In genomic region chr14:77315115-77315944, GRCh38 we compare ENCODE assay signal across 11 cellular contexts. TPM values are rescaled to one million over a fixed set of nuclear protein-coding genes. Genes with fewer than 3 reads are reported as not detected.
DNase-seq lines count a peak whose midpoint lies in the region; FAIRE-seq and TF ChIP-seq lines count a peak whose summit lies in the region.
"Had no signal": no experiment of that assay in that cellular context is flagged by ENCODE, and none has a peak within 500 bp of the region (broad histone marks: within the 10 kb centered on the region; RNA-seq: fewer than 3 reads in every experiment).

No MANE protein-coding gene starts in this region.

- H3F3A ChIP-seq in Loucy (ENCODE audit: low read depth), result no peaks in the 10 kb centered on the region

- H3K9me3 ChIP-seq in Loucy (ENCODE audit: insufficient read depth, low read depth, low read length) (no peaks in the 10 kb centered on the region), mesodermal cell (ENCODE audit: control insufficient read depth, low read length) (no peaks in the 10 kb centered on the region)

- H3K27me3 ChIP-seq in Loucy (ENCODE audit: insufficient read depth, low read length, poor library complexity, severe bottlenecking), result no peaks in the 10 kb centered on the region

- peaks cover 22% of the 10 kb centered on the region for H3K4me1 ChIP-seq in Loucy (ENCODE audit: insufficient read depth, low read length, poor library complexity, severe bottlenecking)
- H3K4me1 ChIP-seq in mesodermal cell (ENCODE audit: control insufficient read depth, insufficient read depth, low read length, poor library complexity, severe bottlenecking), result peaks cover 35% of the 10 kb centered on the region

- H3K4me3 ChIP-seq in Loucy (ENCODE audit: low read length, poor library complexity, severe bottlenecking) (no peak overlapping the region), mesodermal cell (ENCODE audit: extremely low read depth, insufficient read depth, low read length, poor library complexity, severe bottlenecking) (no peak overlapping the region)

- H2AFZ ChIP-seq in Loucy (ENCODE audit: low read length), result no peak overlapping the region

- peak overlapping the region in 2 of 5 experiments; percentile 42 to 52 for H3K4me3 Mint-ChIP-seq in brain
- H3K4me3 Mint-ChIP-seq: activated T-helper 1 cell treated with anti-CD3 and anti-CD28 coated beads, Interleukin-12 subunit alpha, Interleukin-12 subunit beta, Interleukin-2, Interleukin-4 antibody, amounts not matched to agents 30 ng/mL and 10 ng/mL and 1 ng/mL, durations not matched to agents 14 hours and 24 hours and 36 hours had no signal

- TF ChIP-seq CTCF in Loucy (conservative IDR thresholded peaks at IDR 0.05; ENCODE audit: low read length) (no peak), brain (conservative IDR thresholded peaks at IDR 0.05) (no peak)

- H3K36me3 Mint-ChIP-seq in brain, result peaks cover 14% of the 10 kb centered on the region

- H3K4me2 ChIP-seq in Loucy (ENCODE audit: low read depth, low read length, poor library complexity, severe bottlenecking), result no peak overlapping the region

- peak overlapping the region; percentile 31 for H3K9ac ChIP-seq in Loucy (ENCODE audit: low read depth, low read length, poor library complexity, severe bottlenecking)

- WGBS in mesodermal cell (ENCODE audit: insufficient coverage in 2 of 2), 2 experiments, result 76 to 77% methylated on average over 11 to 16 of the region's 17 CpGs

- H3K27me3 Mint-ChIP-seq in brain, result no peaks in the 10 kb centered on the region

- no peak for FAIRE-seq in GM19239 (lab: Jason Lieb, UNC)

- peaks cover 89% of the 10 kb centered on the region for H3K4me1 Mint-ChIP-seq in brain

- H4K20me1 ChIP-seq in Loucy (ENCODE audit: insufficient read depth, low read length, poor library complexity, severe bottlenecking), result peaks cover under 1% of the 10 kb centered on the region

- H3K9me3 Mint-ChIP-seq in brain, result no peaks in the 10 kb centered on the region
- H3K9me3 Mint-ChIP-seq: activated T-helper 1 cell treated with anti-CD3 and anti-CD28 coated beads, Interleukin-12 subunit alpha, Interleukin-12 subunit beta, Interleukin-2, Interleukin-4 antibody, amounts not matched to agents 30 ng/mL and 10 ng/mL and 1 ng/mL, durations not matched to agents 14 hours and 24 hours and 36 hours had no signal

- peaks cover 4% of the 10 kb centered on the region; the same call in 1 of the 2 replicates for H3K79me2 ChIP-seq in Loucy (ENCODE audit: insufficient read depth, low read length)

- H3K27ac Mint-ChIP-seq in brain, result peak overlapping the region; percentile 47 to 97 (median 90)
- H3K27ac Mint-ChIP-seq: activated T-helper 1 cell treated with anti-CD3 and anti-CD28 coated beads, Interleukin-12 subunit alpha, Interleukin-12 subunit beta, Interleukin-2, Interleukin-4 antibody, amounts not matched to agents 30 ng/mL and 10 ng/mL and 1 ng/mL, durations not matched to agents 14 hours and 24 hours and 36 hours had no signal

- H3K36me3 ChIP-seq in Loucy (ENCODE audit: insufficient read depth, low read length) (peaks cover 5% of the 10 kb centered on the region; the same call in 1 of the 2 replicates), mesodermal cell (ENCODE audit: control insufficient read depth, insufficient read depth, low read length) (peaks cover 14% of the 10 kb centered on the region)

- DNase-seq in EL, result no peak
- no peak for DNase-seq in activated CD8-positive, alpha-beta memory T cell treated with anti-CD3 and anti-CD28 coated beads for 24 hours
- no peak for DNase-seq in GM19239 (ENCODE audit: insufficient read length, low spot score)
- DNase-seq: GF-D8 had no signal

- no peaks in the 10 kb centered on the region for H3K9me2 ChIP-seq in Loucy (replicated peaks; ENCODE audit: low read depth, low read length)

- H3K27ac ChIP-seq in mesodermal cell (ENCODE audit: low read depth, low read length, severe bottlenecking), result peak overlapping the region; percentile 93
- H3K27ac ChIP-seq in temporal lobe (ENCODE audit: low read depth, low read length), result peak overlapping the region; percentile 96

RNA-seq across cellular contexts. Expression of gene POMT2, which starts 5.4 kb away (rescaled TPM):
- polyA plus RNA-seq in brain (ENCODE audit: insufficient read depth, low read depth, low replicate concordance), result 11.1 TPM
- 31.0 TPM for polyA plus RNA-seq in mesodermal cell (2013, experiment 1 of 2)
- 27.6 TPM for polyA plus RNA-seq in mesodermal cell (2013, experiment 2 of 2)
- total RNA-seq in temporal lobe, result 13.8 TPM

RNA-seq across cellular contexts. Expression of gene GSTZ1, which starts 5.5 kb away (rescaled TPM):
- polyA plus RNA-seq in brain (ENCODE audit: insufficient read depth, low read depth, low replicate concordance), result 65.2 TPM
- 27.4 TPM for polyA plus RNA-seq in mesodermal cell (2013, experiment 1 of 2)
- polyA plus RNA-seq in mesodermal cell (2013, experiment 2 of 2), result 27.5 TPM
- total RNA-seq in temporal lobe, result 1.7 TPM

RNA-seq across cellular contexts. Expression of gene NGB, which starts 44.3 kb away (rescaled TPM):
- polyA plus RNA-seq in brain (ENCODE audit: insufficient read depth, low read depth, low replicate concordance), result 28.3 TPM
- polyA plus RNA-seq in mesodermal cell (2013, experiment 1 of 2), result not detected
- polyA plus RNA-seq in mesodermal cell (2013, experiment 2 of 2), result not detected
- total RNA-seq in temporal lobe, result 4.9 TPM
- total RNA-seq: activated T-helper 1 cell treated with anti-CD3 and anti-CD28 coated beads, Interleukin-12 subunit alpha, Interleukin-12 subunit beta, Interleukin-2, Interleukin-4 antibody, amounts not matched to agents 30 ng/mL and 10 ng/mL and 1 ng/mL, durations not matched to agents 14 hours and 24 hours and 36 hours; left ventricle myocardium superior; osteoblast had no signal
